In genomic region chr18:79007440-79007839, GRCh38 we compare ENCODE assay signal across 1 cellular context.
TF ChIP-seq lines count a peak whose summit lies in the region.

No MANE protein-coding gene starts in this region.

TF ChIP-seq in HepG2, 621 proteins besides CTCF, POLR2A, EP300 and RAD21:
- TF ChIP-seq TSC22D2 (CRISPR knock-in tag; IDR thresholded peaks at IDR 0.05; ENCODE audit: borderline replicate concordance) (no peak), NFE2L2 (IDR thresholded peaks at IDR 0.05; ENCODE audit: low read length) (peak; percentile 60; the same call in 1 of the 2 replicates), CEBPG (CRISPR knock-in tag; IDR thresholded peaks at IDR 0.05) (no peak), FOSL2 (CRISPR knock-in tag; IDR thresholded peaks at IDR 0.05) (peak; percentile 56), TBL1XR1 (IDR thresholded peaks at IDR 0.05; ENCODE audit: borderline replicate concordance, low read length, partially characterized antibody) (no peak), ZNF556 (CRISPR knock-in tag; IDR thresholded peaks at IDR 0.05; ENCODE audit: borderline replicate concordance) (no peak), MTF2 (CRISPR knock-in tag; IDR thresholded peaks at IDR 0.05; ENCODE audit: borderline replicate concordance) (no peak), ZNF609 (CRISPR knock-in tag; IDR thresholded peaks at IDR 0.05; ENCODE audit: borderline replicate concordance) (no peak), ZNF567 (CRISPR knock-in tag; IDR thresholded peaks at IDR 0.05; ENCODE audit: borderline replicate concordance) (no peak)
